ENCODE assay signal across 14 cellular contexts in genomic region chr10:131218811-131219583, GRCh38.
DNase-seq lines count a peak whose midpoint lies in the region; ATAC-seq and TF ChIP-seq lines count a peak whose summit lies in the region.
"Had no signal": no experiment of that assay in that cellular context is flagged by ENCODE, and none has a peak within 500 bp of the region (broad histone marks: within the 10 kb centered on the region; RNA-seq: fewer than 3 reads in every experiment).

No MANE protein-coding gene starts in this region.

- ATAC-seq in stimulated activated naive CD8-positive, alpha-beta T cell treated with anti-CD3 and anti-CD28 coated beads, Interleukin-15, amount 100 ng/mL, for 72 hours: peak; percentile 25
- no peak for ATAC-seq in stimulated activated naive CD8-positive, alpha-beta T cell treated with anti-CD3 and anti-CD28 coated beads, Interleukin-15, Interleukin-2, amounts not matched to agents 100 U/mL and 50 U/mL, for 24 hours
- ATAC-seq in left lobe of liver: peak; percentile 17
- no peak for ATAC-seq in HG03378 (IDR thresholded peaks at IDR 0.05; ENCODE audit: unreplicated experiment)
- ATAC-seq in sciatic nerve: no peak
- ATAC-seq: HepG2 had no signal

- H3K36me3 Mint-ChIP-seq in progenitor cell of endocrine pancreas (ENCODE audit: insufficient read depth): no peaks in the 10 kb centered on the region

- peaks cover 7% of the 10 kb centered on the region for H3K27me3 Mint-ChIP-seq in stimulated activated naive CD8-positive, alpha-beta T cell treated with anti-CD3 and anti-CD28 coated beads, Interleukin-15, amount 100 ng/mL, for 72 hours
- H3K27me3 Mint-ChIP-seq in progenitor cell of endocrine pancreas: peaks cover 17% of the 10 kb centered on the region
- H3K27me3 Mint-ChIP-seq: CD4-positive, alpha-beta T cell had no signal

- no peak overlapping the region for H3K4me3 Mint-ChIP-seq in stimulated activated naive CD8-positive, alpha-beta T cell treated with anti-CD3 and anti-CD28 coated beads, Interleukin-15, amount 100 ng/mL, for 72 hours
- no peak overlapping the region for H3K4me3 Mint-ChIP-seq in progenitor cell of endocrine pancreas (ENCODE audit: low read depth)
- H3K4me3 Mint-ChIP-seq: CD4-positive, alpha-beta T cell had no signal

- no peak for TF ChIP-seq CTCF in progenitor cell of endocrine pancreas (IDR thresholded peaks at IDR 0.05; ENCODE audit: unreplicated experiment)

- peak overlapping the region in 1 of 2 donors; percentile 27 for H3K27ac Mint-ChIP-seq in stimulated activated naive CD8-positive, alpha-beta T cell treated with anti-CD3 and anti-CD28 coated beads, Interleukin-15, amount 100 ng/mL, for 72 hours
- H3K27ac Mint-ChIP-seq in progenitor cell of endocrine pancreas: peak overlapping the region; percentile 84
- H3K27ac Mint-ChIP-seq: CD4-positive, alpha-beta T cell had no signal

- DNase-seq in stimulated activated naive CD8-positive, alpha-beta T cell treated with anti-CD3 and anti-CD28 coated beads, Interleukin-15, amount 100 ng/mL, for 72 hours: no peak
- no peak for DNase-seq in stimulated activated naive CD8-positive, alpha-beta T cell treated with anti-CD3 and anti-CD28 coated beads, Interleukin-15, Interleukin-2, amounts not matched to agents 100 U/mL and 50 U/mL, for 24 hours
- DNase-seq in left lobe of liver (ENCODE audit: low spot score) (no peak), progenitor cell of endocrine pancreas (ENCODE audit: low spot score, unreplicated experiment) (no peak), sciatic nerve (ENCODE audit: low spot score) (no peak), hippocampal formation (lab: John Stamatoyannopoulos, UW) (no peak)
- DNase-seq: 8988T; AML-193; Calu3; CD4-positive, alpha-beta T cell; DMS 273 treated with DMSO at 0.1 percent for 48 hours; GM23248 had no signal

- no peaks in the 10 kb centered on the region for H3K4me1 Mint-ChIP-seq in stimulated activated naive CD8-positive, alpha-beta T cell treated with anti-CD3 and anti-CD28 coated beads, Interleukin-15, amount 100 ng/mL, for 72 hours
- H3K4me1 Mint-ChIP-seq in progenitor cell of endocrine pancreas (ENCODE audit: low read depth): no peaks in the 10 kb centered on the region

- intact Hi-C loops in sciatic nerve (cut with DNase I): no loop called here

- H3K9me3 Mint-ChIP-seq in stimulated activated naive CD8-positive, alpha-beta T cell treated with anti-CD3 and anti-CD28 coated beads, Interleukin-15, amount 100 ng/mL, for 72 hours: no peaks in the 10 kb centered on the region
- H3K9me3 Mint-ChIP-seq in progenitor cell of endocrine pancreas (ENCODE audit: low read depth): no peaks in the 10 kb centered on the region
- H3K9me3 Mint-ChIP-seq: CD4-positive, alpha-beta T cell had no signal

Comparison
In these comparisons a context has a peak if more than half of its experiments do, and no peak if none do; other contexts are left out.
1. ATAC-seq: peak in stimulated activated naive CD8-positive, alpha-beta T cell treated with anti-CD3 and anti-CD28 coated beads, Interleukin-15, amount 100 ng/mL, for 72 hours (single experiment) and left lobe of liver (single experiment); none in stimulated activated naive CD8-positive, alpha-beta T cell treated with anti-CD3 and anti-CD28 coated beads, Interleukin-15, Interleukin-2, amounts not matched to agents 100 U/mL and 50 U/mL, for 24 hours (single experiment), HG03378 (single experiment) and sciatic nerve (single experiment).